1 cellular context compared by ENCODE assay signal in the genomic region with DNA sequence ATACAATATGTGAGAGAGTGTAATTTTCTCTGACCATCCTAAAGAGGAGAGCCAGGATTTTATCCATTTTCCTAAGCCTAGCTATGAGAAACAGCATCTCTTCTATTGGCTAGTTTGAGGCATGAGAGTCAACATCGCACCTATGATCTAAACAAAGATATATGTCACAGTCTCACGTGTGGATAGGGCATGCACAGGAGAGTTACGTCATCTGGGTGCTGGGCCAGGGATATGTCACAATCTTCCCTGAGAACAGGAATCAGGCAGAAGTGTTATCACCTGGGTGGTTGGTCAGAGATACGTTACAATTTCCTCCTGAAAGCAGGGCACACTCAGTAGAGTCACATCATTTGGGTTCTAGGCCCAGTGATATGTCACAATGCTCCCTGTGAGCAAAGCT.
TF ChIP-seq lines count a peak whose summit lies in the region.

No MANE protein-coding gene starts in this region.

TF ChIP-seq in HepG2, 621 proteins besides CTCF, POLR2A, EP300 and RAD21 (continued from another document):
- TF ChIP-seq, protein P1, sequence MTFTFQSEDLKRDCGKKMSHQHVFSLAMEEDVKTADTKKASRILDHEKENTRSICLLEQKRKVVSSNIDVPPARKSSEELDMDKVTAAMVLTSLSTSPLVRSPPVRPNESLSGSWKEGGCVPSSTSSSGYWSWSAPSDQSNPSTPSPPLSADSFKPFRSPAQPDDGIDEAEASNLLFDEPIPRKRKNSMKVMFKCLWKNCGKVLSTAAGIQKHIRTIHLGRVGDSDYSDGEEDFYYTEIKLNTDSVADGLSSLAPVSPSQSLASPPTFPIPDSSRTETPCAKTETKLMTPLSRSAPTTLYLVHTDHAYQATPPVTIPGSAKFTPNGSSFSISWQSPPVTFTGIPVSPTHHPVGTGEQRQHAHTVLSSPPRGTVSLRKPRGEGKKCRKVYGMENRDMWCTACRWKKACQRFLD (CRISPR knock-in tag; IDR thresholded peaks at IDR 0.05; ENCODE audit: borderline replicate concordance): no peak
TF ChIP-seq in HepG2: peak in this region for 3.
